ENCODE assay signal across 8 cellular contexts in the genomic region with DNA sequence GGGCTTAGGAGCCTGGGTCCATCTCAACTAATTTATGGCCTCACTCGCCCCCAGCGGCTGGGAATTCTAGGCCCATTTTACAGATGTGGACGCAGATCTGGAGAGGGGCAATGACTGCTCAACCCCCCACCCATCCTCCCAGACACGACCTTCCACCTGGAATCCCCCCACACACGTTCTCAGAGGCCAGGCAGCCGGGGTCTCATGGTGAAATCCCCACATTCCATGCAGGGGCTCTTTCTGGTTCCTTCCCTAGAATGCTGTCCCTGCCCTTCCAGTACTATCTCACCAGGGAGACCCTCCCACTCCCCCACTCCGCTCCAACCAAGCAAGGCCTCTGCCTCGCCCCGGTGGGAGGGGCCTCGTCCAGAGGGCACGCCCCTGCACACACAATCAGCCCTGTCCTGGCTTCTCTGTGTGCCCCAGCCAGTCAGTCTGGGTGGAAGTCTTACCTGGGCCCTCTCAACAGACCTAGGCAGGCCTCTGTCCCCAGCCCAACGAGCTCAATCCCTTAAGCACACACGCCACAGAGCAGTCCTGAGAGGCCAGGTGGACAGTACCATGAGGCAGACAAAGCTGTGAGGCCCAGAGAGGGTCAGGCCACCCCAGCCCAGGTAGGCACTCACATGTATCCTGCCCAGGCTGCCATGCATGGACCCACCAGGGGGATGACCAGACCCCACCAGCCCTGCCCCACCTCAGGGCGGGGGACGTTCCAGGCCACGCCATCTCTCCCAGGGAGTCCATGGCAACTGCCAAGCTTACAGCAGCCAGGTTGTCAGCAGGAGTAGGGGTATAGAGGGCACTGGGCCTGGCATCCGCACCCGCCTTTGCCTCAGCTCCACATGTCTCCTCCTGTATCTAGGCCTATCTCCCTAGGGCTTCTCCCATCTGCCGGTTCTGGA. TPM values are rescaled to one million over a fixed set of nuclear protein-coding genes. Genes with fewer than 3 reads are reported as not detected.
A peak's percentile ranks its signal among the peaks of the same experiment; 100 is the strongest.
DNase-seq lines count a peak whose midpoint lies in the region; ATAC-seq and TF ChIP-seq lines count a peak whose summit lies in the region.

No MANE protein-coding gene starts in this region.

- H3K27me3 ChIP-seq in BE2C (no peaks in the 10 kb centered on the region), suprapubic skin (no peaks in the 10 kb centered on the region)

- no peak for TF ChIP-seq POLR2A in suprapubic skin (IDR thresholded peaks at IDR 0.05)

- TF ChIP-seq CTCF in BE2C (IDR thresholded peaks at IDR 0.05; ENCODE audit: low read depth, low read length), result no peak
- TF ChIP-seq CTCF in suprapubic skin (IDR thresholded peaks at IDR 0.05), result no peak

- H3K4me3 ChIP-seq in BE2C (ENCODE audit: low read depth, low read length), result no peak overlapping the region; the same call in 1 of the 2 replicates
- H3K4me3 ChIP-seq in suprapubic skin, result peak overlapping the region; percentile 76

- peak overlapping the region; percentile 87 for H3K27ac ChIP-seq in suprapubic skin

- no peaks in the 10 kb centered on the region; the same call in 1 of the 2 replicates for H3K36me3 ChIP-seq in BE2C
- H3K36me3 ChIP-seq in suprapubic skin, result peaks cover 11% of the 10 kb centered on the region

- H3K4me1 ChIP-seq in BE2C (peaks cover 4% of the 10 kb centered on the region; the same call in 1 of the 2 replicates), suprapubic skin (peaks cover 28% of the 10 kb centered on the region)

- no peak for TF ChIP-seq EP300 in suprapubic skin (IDR thresholded peaks at IDR 0.05)

- WGBS in suprapubic skin, result 61% methylated on average over 11 of the region's 19 CpGs

- H3K27ac Mint-ChIP-seq in activated naive CD4-positive, alpha-beta T cell treated with anti-CD3 and anti-CD28 coated beads, Interleukin-2, amount 50 U/mL, for 72 hours, result peak overlapping the region; percentile 55 to 59

- H3K9me3 ChIP-seq in BE2C, result no peaks in the 10 kb centered on the region
- no peaks in the 10 kb centered on the region for H3K9me3 ChIP-seq in suprapubic skin

- peak; percentile 69 for DNase-seq in BE2C
- peak; percentile 81 for DNase-seq in HuH-7.5 (ENCODE audit: low spot score)
- DNase-seq in activated naive CD4-positive, alpha-beta T cell treated with anti-CD3 and anti-CD28 coated beads, Interleukin-2, amount 50 U/mL, for 72 hours (ENCODE audit: low spot score in 2 of 2), result peak in 1 of 2 donors; percentile 56
- DNase-seq in islet precursor cell, result peak; percentile 97
- peak in 1 of 2 donors; percentile 70 for DNase-seq in suprapubic skin (ENCODE audit: low spot score in 2 of 2)
- no peak for DNase-seq in NOMO-1 treated with DMSO at 0.1 percent for 48 hours (lab: John Stamatoyannopoulos, UW; ENCODE audit: unreplicated experiment)
- DNase-seq in GF-D8 (lab: John Stamatoyannopoulos, UW), result no peak

- no peaks in the 10 kb centered on the region for H3K9me3 Mint-ChIP-seq in activated naive CD4-positive, alpha-beta T cell treated with anti-CD3 and anti-CD28 coated beads, Interleukin-2, amount 50 U/mL, for 72 hours

- peaks cover 0 to 6% of the 10 kb centered on the region in 2 donors for H3K36me3 Mint-ChIP-seq in activated naive CD4-positive, alpha-beta T cell treated with anti-CD3 and anti-CD28 coated beads, Interleukin-2, amount 50 U/mL, for 72 hours

- peak in 1 of 2 donors; percentile 18 for ATAC-seq in activated naive CD4-positive, alpha-beta T cell treated with anti-CD3 and anti-CD28 coated beads, Interleukin-2, amount 50 U/mL, for 72 hours
- no peak for ATAC-seq in GM18519 (IDR thresholded peaks at IDR 0.05; ENCODE audit: low FRiP score, unreplicated experiment)

RNA-seq across cellular contexts. Expression of a gene that starts 1.3 kb away (rescaled TPM):
- polyA plus RNA-seq in BE2C (2012; ENCODE audit: insufficient read depth, insufficient read length, low read depth), result 12.5 TPM
- total RNA-seq in activated naive CD4-positive, alpha-beta T cell treated with anti-CD3 and anti-CD28 coated beads, Interleukin-2, amount 50 U/mL, for 72 hours, result 10 to 100 TPM in 1 of 2 donors, 1 to 10 TPM in 1; 5.2 to 15.8 TPM
- total RNA-seq in suprapubic skin, result 10 to 100 TPM; 48.4 to 60.1 (median 54.4) TPM

Comparison
In these comparisons a context has a peak if more than half of its experiments do, and no peak if none do; other contexts are left out.
1. DNase-seq: peak in BE2C (single experiment), HuH-7.5 (single experiment) and islet precursor cell (single experiment); none in NOMO-1 treated with DMSO at 0.1 percent for 48 hours (single experiment) and GF-D8 (single experiment).